In the genomic region with DNA sequence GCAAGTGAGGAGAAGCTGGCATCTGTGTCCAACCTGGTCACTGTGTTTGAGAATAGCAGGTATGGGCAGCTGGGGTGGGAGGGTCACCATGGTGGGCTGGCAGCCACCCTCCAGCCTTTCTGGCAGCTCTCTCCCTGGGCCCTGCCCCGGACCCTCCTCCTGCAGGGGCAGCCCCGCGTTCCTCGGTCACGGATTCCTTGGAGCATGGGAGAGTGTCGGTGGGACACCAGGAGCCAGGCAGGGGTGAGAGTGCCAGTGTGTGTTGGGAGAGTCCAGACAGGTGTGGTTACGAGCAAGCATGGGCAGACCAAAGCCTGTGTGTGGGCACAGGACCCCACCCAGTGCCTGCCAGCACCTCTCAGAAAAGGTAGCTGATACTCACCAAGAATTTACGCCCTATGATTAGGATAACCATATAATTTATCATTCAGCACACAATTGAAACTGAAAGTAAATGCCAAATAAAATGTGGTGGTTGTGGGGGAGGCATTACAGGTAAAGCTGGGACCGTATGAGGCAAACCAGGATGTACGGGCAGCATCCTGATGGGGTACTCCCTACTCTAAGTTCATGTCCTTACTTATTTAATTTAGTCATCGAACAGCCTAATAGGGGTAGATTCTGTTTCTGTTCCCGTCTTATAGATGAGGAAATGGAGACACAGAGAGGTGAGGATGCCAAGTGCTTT, we compare ENCODE assay signal across 10 cellular contexts. TPM values are rescaled to one million over a fixed set of nuclear protein-coding genes. Genes with fewer than 3 reads are reported as not detected.
DNase-seq lines count a peak whose midpoint lies in the region; ATAC-seq and TF ChIP-seq lines count a peak whose summit lies in the region.
"Had no signal": no experiment of that assay in that cellular context is flagged by ENCODE, and none has a peak within 500 bp of the region (broad histone marks: within the 10 kb centered on the region; RNA-seq: fewer than 3 reads in every experiment).

No MANE protein-coding gene starts in this region.

- no peaks in the 10 kb centered on the region for H3K27me3 Mint-ChIP-seq in CD4-positive, alpha-beta memory T cell

- ATAC-seq in GM21360 (IDR thresholded peaks at IDR 0.05; ENCODE audit: unreplicated experiment) (peak; percentile 18), lower lobe of right lung (no peak), GM18511 (IDR thresholded peaks at IDR 0.05; ENCODE audit: unreplicated experiment) (no peak)

- TF ChIP-seq CTCF in OCI-LY3 (IDR thresholded peaks at IDR 0.05; ENCODE audit: low read depth, low read length) (no peak), lower lobe of right lung (IDR thresholded peaks at IDR 0.05) (no peak)

- H3K4me3 Mint-ChIP-seq in CD4-positive, alpha-beta memory T cell = peak overlapping the region; percentile 52 to 87 (median 82)

- H3K36me3 Mint-ChIP-seq in CD4-positive, alpha-beta memory T cell = no peaks in the 10 kb centered on the region

- H3K4me2 ChIP-seq in OCI-LY3 (ENCODE audit: low read length) = peak overlapping the region; percentile 99

- H3K36me3 ChIP-seq in CD4-positive, alpha-beta memory T cell (ENCODE audit: insufficient read depth, low read length) = no peaks in the 10 kb centered on the region
- peaks cover 36% of the 10 kb centered on the region for H3K36me3 ChIP-seq in OCI-LY3 (replicated peaks; ENCODE audit: low read depth, low read length)
- peaks cover 8% of the 10 kb centered on the region for H3K36me3 ChIP-seq in lower lobe of right lung
- H3K36me3 ChIP-seq: cardiac muscle cell had no signal

- no peaks in the 10 kb centered on the region for H3K27me3 ChIP-seq in CD4-positive, alpha-beta memory T cell (ENCODE audit: insufficient read depth, low read length)
- H3K27me3 ChIP-seq in OCI-LY3 (ENCODE audit: low read depth, low read length) (no peaks in the 10 kb centered on the region; the same call in 1 of the 2 replicates), lower lobe of right lung (ENCODE audit: low read depth) (no peaks in the 10 kb centered on the region)
- H3K27me3 ChIP-seq: cardiac muscle cell had no signal

- no peaks in the 10 kb centered on the region for H3K9me3 ChIP-seq in CD4-positive, alpha-beta memory T cell (ENCODE audit: control insufficient read depth in 1 of 2, low read length in 2 of 2)
- H3K9me3 ChIP-seq in OCI-LY3 (ENCODE audit: insufficient read depth, low read length) (no peaks in the 10 kb centered on the region), lower lobe of right lung (no peaks in the 10 kb centered on the region)

- CTCF ChIA-PET in CD4-positive, alpha-beta memory T cell (lab: Charles Lee; ENCODE audit: partially characterized antibody) = interaction anchor here (0.7 to 3.6 kb wide), 8 partner anchors 10 to 476 kb away, joined by 3 to 39 read pairs (median 4); a partner anchor contains a TSS

- H3K4me3 ChIP-seq in CD4-positive, alpha-beta memory T cell (ENCODE audit: low read length in 2 of 2) = peak overlapping the region in 1 of 2 donors; percentile 37
- H3K4me3 ChIP-seq in OCI-LY3 (ENCODE audit: low read length) (peak overlapping the region; percentile 86), lower lobe of right lung (peak overlapping the region; percentile 58)
- H3K4me3 ChIP-seq: cardiac muscle cell had no signal

- peaks cover 9 to 25% (median 17%) of the 10 kb centered on the region in 4 donors for H3K4me1 Mint-ChIP-seq in CD4-positive, alpha-beta memory T cell

- peak in 2 of 5 donors; percentile 10 to 14 for DNase-seq in CD4-positive, alpha-beta memory T cell
- no peak for DNase-seq in lower lobe of right lung
- no peak for DNase-seq in SIG-M5 treated with dmso at 0.1 percent for 504 hours (lab: John Stamatoyannopoulos, UW; ENCODE audit: unreplicated experiment)
- no peak for DNase-seq in glomerular visceral epithelial cell (ENCODE audit: extremely low spot score)
- no peak for DNase-seq in UCSD-AML1 (lab: John Stamatoyannopoulos, UW; ENCODE audit: unreplicated experiment)
- DNase-seq: SW 1271 had no signal

- intact Hi-C loops in CD4-positive, alpha-beta memory T cell (cut with micrococcal nuclease) = no loop called here
- intact Hi-C loops in lower lobe of right lung (cut with DNase I) = no loop called here

- POLR2A ChIA-PET in CD4-positive, alpha-beta memory T cell (lab: Charles Lee; ENCODE audit: partially characterized antibody) = interaction anchor here (0.7 to 2.2 kb wide), 5 partner anchors 10 to 120 kb away, joined by 3 to 13 read pairs (median 3); a partner anchor contains a TSS

- no peak overlapping the region for H2AFZ ChIP-seq in OCI-LY3 (ENCODE audit: low read depth, low read length)

- H3K79me2 ChIP-seq in OCI-LY3 (ENCODE audit: low read length) = peaks cover 56% of the 10 kb centered on the region

- peaks cover 32% of the 10 kb centered on the region for H4K20me1 ChIP-seq in OCI-LY3 (ENCODE audit: insufficient read depth, low read length)

- peak overlapping the region; percentile 28 for H3K27ac ChIP-seq in CD4-positive, alpha-beta memory T cell (ENCODE audit: low read depth, low read length)
- H3K27ac ChIP-seq in OCI-LY3 (ENCODE audit: low read length) = peak overlapping the region; percentile 95
- H3K27ac ChIP-seq in lower lobe of right lung = peak overlapping the region; percentile 62
- H3K27ac ChIP-seq: cardiac muscle cell had no signal

- H3K4me1 ChIP-seq in CD4-positive, alpha-beta memory T cell (ENCODE audit: insufficient read depth, low read length) = peaks cover 17% of the 10 kb centered on the region
- peaks cover 39% of the 10 kb centered on the region for H3K4me1 ChIP-seq in OCI-LY3 (ENCODE audit: low read length)
- H3K4me1 ChIP-seq in lower lobe of right lung = no peaks in the 10 kb centered on the region

- H3K9me3 Mint-ChIP-seq in CD4-positive, alpha-beta memory T cell = no peaks in the 10 kb centered on the region

- peak overlapping the region; percentile 0 to 92 (median 85) for H3K27ac Mint-ChIP-seq in CD4-positive, alpha-beta memory T cell

- peak overlapping the region; percentile 99 for H3K9ac ChIP-seq in OCI-LY3 (ENCODE audit: low read length)

RNA-seq across cellular contexts. Expression of a gene that starts 0.5 kb away (rescaled TPM):
- 1 to 10 TPM; 1.4 to 1.5 TPM for total RNA-seq in CD4-positive, alpha-beta memory T cell
- polyA plus RNA-seq in CD4-positive, alpha-beta memory T cell = under 1 TPM in 1 of 2 donors, not detected in 1; 0.11 TPM
- total RNA-seq in lower lobe of right lung = 103 TPM
- total RNA-seq: cardiac muscle cell had no signal

RNA-seq across cellular contexts. Expression of a gene that starts 20.0 kb away (rescaled TPM):
- 100 to 1,000 TPM; 142 to 151 TPM for total RNA-seq in CD4-positive, alpha-beta memory T cell
- 100 to 1,000 TPM in 1 of 2 donors, 10 to 100 TPM in 1; 94.1 to 125 TPM for polyA plus RNA-seq in CD4-positive, alpha-beta memory T cell
- total RNA-seq in lower lobe of right lung = 194 TPM

RNA-seq across cellular contexts. Expression of a gene that starts 51.4 kb away (rescaled TPM):
- total RNA-seq in CD4-positive, alpha-beta memory T cell = 1 to 10 TPM; 5.8 to 6.0 TPM
- 10 to 100 TPM; 31.5 to 53.8 TPM for polyA plus RNA-seq in CD4-positive, alpha-beta memory T cell
- total RNA-seq in lower lobe of right lung = 11.9 TPM
- total RNA-seq: cardiac muscle cell had no signal

Comparison
In these comparisons a context has a peak if more than half of its experiments do, and no peak if none do; other contexts are left out.
1. H3K27ac ChIP-seq: peak in every context shown above with its lines; median percentile 95 in OCI-LY3; 62 in lower lobe of right lung; 28 in CD4-positive, alpha-beta memory T cell.
2. RNA of a gene that starts 0.5 kb away (total RNA-seq): 103 TPM in lower lobe of right lung (single experiment); 1.4 to 1.5 TPM in CD4-positive, alpha-beta memory T cell; every median in the first group is over 10 times any median in the second.